Comparison of ENCODE assay signal across 1 cellular context in the genomic region with DNA sequence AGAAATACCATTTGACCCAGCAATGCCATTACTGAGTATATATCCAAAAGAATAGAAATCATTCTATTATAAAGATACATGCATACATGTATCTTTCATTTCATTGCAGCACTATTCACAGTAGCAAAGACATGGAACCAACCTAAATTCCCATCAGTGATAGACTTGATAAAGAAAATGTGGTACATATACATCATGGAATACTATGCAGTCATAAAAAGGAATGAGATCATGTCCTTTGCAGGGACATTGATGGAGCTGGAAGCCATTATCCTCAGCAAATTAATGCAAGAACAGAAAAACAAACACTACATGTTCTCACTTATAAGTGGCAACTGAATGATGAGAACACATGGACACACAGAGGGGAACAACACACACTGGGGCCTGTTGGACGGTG.
TF ChIP-seq lines count a peak whose summit lies in the region.

No MANE protein-coding gene starts in this region.

TF ChIP-seq in K562, 482 proteins besides CTCF, POLR2A, EP300 and RAD21:
- peak; percentile 21 for TF ChIP-seq ZNF146 (CRISPR knock-in tag; IDR thresholded peaks at IDR 0.05; ENCODE audit: unreplicated experiment)
